Comparison of ENCODE assay signal across 23 cellular contexts in the genomic region with DNA sequence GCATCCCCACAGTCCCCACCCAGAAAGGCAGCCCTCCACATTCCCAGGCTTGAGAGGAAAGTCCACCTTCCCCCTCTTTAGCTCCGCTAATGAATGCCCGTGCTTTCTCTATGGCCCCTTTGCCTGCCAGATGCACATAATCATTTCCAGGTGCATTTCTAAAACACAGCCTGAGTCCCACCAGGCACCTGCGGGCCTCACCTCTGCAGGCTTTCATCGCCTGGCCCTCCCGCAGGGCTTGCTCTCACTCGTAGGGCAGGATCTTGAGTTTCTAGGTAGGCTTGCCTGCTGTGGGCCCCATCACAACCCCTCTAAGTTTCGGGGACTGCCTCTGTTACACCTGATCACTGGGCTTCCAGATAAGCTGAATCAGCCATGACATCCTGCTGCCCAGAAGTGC.
"Had no signal": no experiment of that assay in that cellular context is flagged by ENCODE, and none has a peak within 500 bp of the region (broad histone marks: within the 10 kb centered on the region; RNA-seq: fewer than 3 reads in every experiment).

No MANE protein-coding gene starts in this region.

- H3K27ac ChIP-seq: ascending aorta, body of pancreas, SJCRH30 had no signal

- H3K9me3 ChIP-seq: ascending aorta, body of pancreas, SJCRH30 had no signal

- H3K4me3 ChIP-seq: ascending aorta, body of pancreas, SJCRH30 had no signal

- ATAC-seq: activated CD8-positive, alpha-beta memory T cell treated with anti-CD3 and anti-CD28 coated beads, Interleukin-2, amount 10 ng/mL, durations not matched to agents 7 days and 5 days; body of pancreas; Panc1 had no signal

- H3K27me3 ChIP-seq: ascending aorta, body of pancreas, SJCRH30 had no signal

- H3K36me3 ChIP-seq: ascending aorta had no signal

- H3K4me1 ChIP-seq: ascending aorta, body of pancreas had no signal

- DNase-seq: activated CD4-positive, alpha-beta T cell treated with anti-CD3 and anti-CD28 coated beads for 48 hours; activated CD4-positive, alpha-beta T cell treated with anti-CD3 and anti-CD28 coated beads, Interleukin-2, amount 50 U/mL, for 48 hours; activated CD4-positive, CD25-positive, alpha-beta regulatory T cell treated with anti-CD3 and anti-CD28 coated beads, Interleukin-2, amount 50 U/mL, for 72 hours; activated CD8-positive, alpha-beta memory T cell treated with anti-CD3 and anti-CD28 coated beads, Interleukin-2, amount 10 ng/mL, durations not matched to agents 7 days and 5 days; activated effector memory CD4-positive, alpha-beta T cell treated with Interleukin-2 at 50 U/mL for 16 hours; activated naive CD4-positive, alpha-beta T cell; activated T-cell treated with anti-CD3 and anti-CD28 coated beads, Interleukin-2, amount 50 U/mL, for 24 hours; body of pancreas; KG1; NCI-H1048; NCI-H146; NCI-H1930; NCI-H2171; NCI-H2227 treated with DMSO at 0.1 percent for 48 hours; NCI-H446 treated with DMSO at 0.1 percent for 48 hours; NCI-H524 treated with DMSO at 0.1 percent for 48 hours; NCI-H774; NK-92 treated with Interleukin-12 subunit alpha and Interleukin-12 subunit beta, amount 100 ng/mL, for 24 hours; OCI-M1; RPMI8226; SJCRH30 had no signal
